In genomic region chr14:106055257-106055656, GRCh38 we compare ENCODE assay signal across 32 cellular contexts.
"Had no signal": no experiment of that assay in that cellular context is flagged by ENCODE, and none has a peak within 500 bp of the region (broad histone marks: within the 10 kb centered on the region; RNA-seq: fewer than 3 reads in every experiment).

No MANE protein-coding gene starts in this region.

- H3K9me3 Mint-ChIP-seq: activated CD4-positive, alpha-beta memory T cell treated with anti-CD3 and anti-CD28 coated beads for 36 hours; activated CD4-positive, alpha-beta T cell treated with anti-CD3 and anti-CD28 coated beads, Interleukin-2, amount 10 ng/mL, durations not matched to agents 24 days and 14 days; dendritic cell treated with granulocyte-macrophage colony-stimulating factor and Interleukin-4, amounts not matched to agents 40 ng/mL and 50 ng/mL, for 4 days; T-helper 2 cell treated with Interferon-gamma antibody and Interleukin-4, amounts not matched to agents 5 μg/mL and 100 μg/mL, for 36 hours had no signal

- H3K4me1 Mint-ChIP-seq: endodermal cell had no signal

- H3K27ac ChIP-seq: body of pancreas, colonic mucosa, dorsolateral prefrontal cortex, heart left ventricle had no signal

- H3K36me3 ChIP-seq: colonic mucosa, heart left ventricle had no signal

- H3K4me3 ChIP-seq: body of pancreas, colonic mucosa, dorsolateral prefrontal cortex, heart left ventricle had no signal

- H3K4me3 Mint-ChIP-seq: activated CD4-positive, alpha-beta memory T cell treated with anti-CD3 and anti-CD28 coated beads for 36 hours; activated CD4-positive, alpha-beta T cell treated with anti-CD3 and anti-CD28 coated beads for 36 hours; activated CD4-positive, alpha-beta T cell treated with anti-CD3 and anti-CD28 coated beads, Interleukin-2, amount 10 ng/mL, durations not matched to agents 24 days and 14 days; activated CD8-positive, alpha-beta memory T cell treated with anti-CD3 and anti-CD28 coated beads, Interleukin-2, amount 10 ng/mL, durations not matched to agents 7 days and 5 days; activated CD8-positive, alpha-beta T cell treated with anti-CD3 and anti-CD28 coated beads, Interleukin-2, amount 10 ng/mL, durations not matched to agents 7 days and 5 days; activated naive CD8-positive, alpha-beta T cell; dendritic cell treated with granulocyte-macrophage colony-stimulating factor and Interleukin-4, amounts not matched to agents 40 ng/mL and 50 ng/mL, for 4 days; endodermal cell; T-helper 17 cell; T-helper 2 cell treated with Interferon-gamma antibody and Interleukin-4, amounts not matched to agents 5 μg/mL and 100 μg/mL, for 36 hours had no signal

- DNase-seq: activated CD4-positive, alpha-beta memory T cell treated with anti-CD3 and anti-CD28 coated beads for 36 hours; activated CD4-positive, alpha-beta T cell treated with anti-CD3 and anti-CD28 coated beads for 36 hours; activated CD4-positive, alpha-beta T cell treated with anti-CD3 and anti-CD28 coated beads, Interleukin-2, amount 10 ng/mL, durations not matched to agents 24 days and 14 days; activated CD4-positive, CD25-positive, alpha-beta regulatory T cell; activated CD4-positive, CD25-positive, alpha-beta regulatory T cell treated with anti-CD3 and anti-CD28 coated beads, Interleukin-2, amount 50 U/mL, for 72 hours; activated CD8-positive, alpha-beta memory T cell treated with anti-CD3 and anti-CD28 coated beads, Interleukin-2, amount 10 ng/mL, durations not matched to agents 7 days and 5 days; activated CD8-positive, alpha-beta memory T cell treated with anti-CD3 and anti-CD28 coated beads, Interleukin-2, amount 50 U/mL, for 4 hours; activated CD8-positive, alpha-beta T cell treated with anti-CD3 and anti-CD28 coated beads, Interleukin-2, amount 10 ng/mL, durations not matched to agents 7 days and 5 days; activated effector memory CD4-positive, alpha-beta T cell treated with Interleukin-2 at 50 U/mL for 16 hours; activated gamma-delta T cell treated with Interleukin-2 at 50 U/mL for 16 hours; activated naive CD4-positive, alpha-beta T cell treated with anti-CD3 and anti-CD28 coated beads, Interleukin-2, amount 50 U/mL, for 16 hours; activated naive CD4-positive, alpha-beta T cell treated with Interleukin-2 at 50 U/mL for 16 hours; activated T-cell treated with anti-CD3 and anti-CD28 coated beads, Interleukin-2, amount 50 U/mL, for 1 hour; activated T-cell treated with anti-CD3 and anti-CD28 coated beads, Interleukin-2, amount 50 U/mL, for 48 hours; amniotic stem cell; aorta; body of pancreas; central memory CD4-positive, alpha-beta T cell; cerebellar nuclear complex; colonic mucosa; dorsolateral prefrontal cortex; effector memory CD4-positive, alpha-beta T cell; endodermal cell; foreskin fibroblast; glutamatergic neuron; heart left ventricle; T-helper 1 cell; T-helper 17 cell had no signal

- H3K9me3 ChIP-seq: body of pancreas, colonic mucosa, heart left ventricle had no signal

- H3K27me3 ChIP-seq: body of pancreas, colonic mucosa had no signal

- H3K27ac Mint-ChIP-seq: activated CD4-positive, alpha-beta memory T cell treated with anti-CD3 and anti-CD28 coated beads for 36 hours; activated CD4-positive, alpha-beta T cell treated with anti-CD3 and anti-CD28 coated beads for 36 hours; activated CD4-positive, alpha-beta T cell treated with anti-CD3 and anti-CD28 coated beads, Interleukin-2, amount 10 ng/mL, durations not matched to agents 24 days and 14 days; activated CD8-positive, alpha-beta memory T cell treated with anti-CD3 and anti-CD28 coated beads, Interleukin-2, amount 10 ng/mL, durations not matched to agents 7 days and 5 days; activated CD8-positive, alpha-beta T cell treated with anti-CD3 and anti-CD28 coated beads, Interleukin-2, amount 10 ng/mL, durations not matched to agents 7 days and 5 days; activated naive CD8-positive, alpha-beta T cell; dendritic cell treated with granulocyte-macrophage colony-stimulating factor and Interleukin-4, amounts not matched to agents 40 ng/mL and 50 ng/mL, for 4 days; endodermal cell; T-helper 17 cell; T-helper 2 cell treated with Interferon-gamma antibody and Interleukin-4, amounts not matched to agents 5 μg/mL and 100 μg/mL, for 36 hours had no signal

- H3K4me1 ChIP-seq: body of pancreas, colonic mucosa, heart left ventricle had no signal

- ATAC-seq: activated CD4-positive, alpha-beta T cell treated with anti-CD3 and anti-CD28 coated beads for 36 hours; activated CD8-positive, alpha-beta memory T cell treated with anti-CD3 and anti-CD28 coated beads, Interleukin-2, amount 10 ng/mL, durations not matched to agents 7 days and 5 days; activated CD8-positive, alpha-beta T cell treated with anti-CD3 and anti-CD28 coated beads, Interleukin-2, amount 10 ng/mL, durations not matched to agents 7 days and 5 days; body of pancreas; esophagus mucosa; heart left ventricle; T-helper 17 cell had no signal

- H3K36me3 Mint-ChIP-seq: activated CD4-positive, alpha-beta memory T cell treated with anti-CD3 and anti-CD28 coated beads for 36 hours; activated CD8-positive, alpha-beta memory T cell treated with anti-CD3 and anti-CD28 coated beads, Interleukin-2, amount 10 ng/mL, durations not matched to agents 7 days and 5 days; activated naive CD8-positive, alpha-beta T cell had no signal
